ENCODE assay signal across 27 cellular contexts in the genomic region with DNA sequence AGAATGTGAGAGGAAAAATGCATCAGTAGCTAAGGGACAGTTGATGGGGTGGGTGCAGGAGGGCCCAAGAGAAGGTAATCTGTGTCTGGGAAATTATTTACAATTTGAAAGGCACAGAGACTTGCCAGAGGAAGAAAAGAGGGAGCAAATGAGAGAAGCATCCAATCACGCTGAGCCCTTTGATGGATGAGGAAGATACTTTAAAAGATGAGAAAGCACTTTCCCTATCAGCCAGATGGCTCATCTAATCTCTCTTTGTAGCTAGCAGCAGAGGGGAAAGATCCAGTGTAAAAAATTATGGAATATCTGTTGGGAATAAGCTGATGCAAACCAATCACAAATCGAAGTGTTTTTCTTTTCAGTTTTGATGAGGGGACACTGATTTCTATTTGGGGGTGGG. TPM values are rescaled to one million over a fixed set of nuclear protein-coding genes. Genes with fewer than 3 reads are reported as not detected.
DNase-seq lines count a peak whose midpoint lies in the region; TF ChIP-seq lines count a peak whose summit lies in the region.
"Had no signal": no experiment of that assay in that cellular context is flagged by ENCODE, and none has a peak within 500 bp of the region (broad histone marks: within the 10 kb centered on the region; RNA-seq: fewer than 3 reads in every experiment).

No MANE protein-coding gene starts in this region.

- no peak for DNase-seq in activated naive CD4-positive, alpha-beta T cell treated with anti-CD3 and anti-CD28 coated beads for 36 hours
- no peak for DNase-seq in activated naive CD4-positive, alpha-beta T cell (lab: John Stamatoyannopoulos, UW)
- DNase-seq in SK-N-SH: peak; percentile 53
- DNase-seq in sigmoid colon: no peak
- DNase-seq in GM23248: no peak
- no peak for DNase-seq in inferior parietal cortex (ENCODE audit: extremely low spot score)
- DNase-seq: activated CD4-positive, alpha-beta T cell treated with anti-CD3 and anti-CD28 coated beads for 1 hour; activated CD8-positive, alpha-beta memory T cell treated with anti-CD3 and anti-CD28 coated beads for 24 hours; activated naive CD8-positive, alpha-beta T cell treated with anti-CD3 and anti-CD28 coated beads, Interleukin-2, amount 10 ng/mL, durations not matched to agents 7 days and 5 days; activated T-cell treated with anti-CD3 and anti-CD28 coated beads, Interleukin-2, amount 50 U/mL, for 48 hours; caudate nucleus; COR-L47; cortex of kidney; DND-41; foreskin keratinocyte; heart right ventricle; NCI-H2081; NCI-H446 treated with DMSO at 0.1 percent for 48 hours; pancreas; RPMI8226; stimulated activated CD4-positive, alpha-beta T cell treated with anti-CD3 and anti-CD28 coated beads, Interleukin-2, amount 100 ng/mL, for 24 hours; trophoblast cell had no signal

- no peaks in the 10 kb centered on the region for H3K9me3 Mint-ChIP-seq in activated naive CD4-positive, alpha-beta T cell treated with anti-CD3 and anti-CD28 coated beads for 36 hours
- H3K9me3 Mint-ChIP-seq: activated naive CD8-positive, alpha-beta T cell treated with anti-CD3 and anti-CD28 coated beads, Interleukin-2, amount 10 ng/mL, durations not matched to agents 7 days and 5 days; T-helper 1 cell treated with Interleukin-12 subunit alpha and Interleukin-12 subunit beta and Interleukin-4 antibody, amounts not matched to agents 30 μg/mL and 1 μg/mL, for 36 hours had no signal

- no peak overlapping the region for H3K9ac ChIP-seq in Loucy (ENCODE audit: low read depth, low read length, poor library complexity, severe bottlenecking)
- H3K9ac ChIP-seq in SK-N-SH: no peak overlapping the region
- no peak overlapping the region for H3K9ac ChIP-seq in GM23248
- H3K9ac ChIP-seq: BLaER1 had no signal

- no peak for TF ChIP-seq EP300 in SK-N-SH (IDR thresholded peaks at IDR 0.05; ENCODE audit: borderline replicate concordance in 1 of 2, low read depth in 1 of 2, low read length in 1 of 2)
- no peak for TF ChIP-seq EP300 in sigmoid colon (IDR thresholded peaks at IDR 0.05)

- TF ChIP-seq CTCF in Loucy (conservative IDR thresholded peaks at IDR 0.05; ENCODE audit: low read length) (no peak), SK-N-SH (IDR thresholded peaks at IDR 0.05) (no peak), sigmoid colon (IDR thresholded peaks at IDR 0.05) (no peak)

- H4K20me1 ChIP-seq in Loucy (ENCODE audit: insufficient read depth, low read length, poor library complexity, severe bottlenecking): no peaks in the 10 kb centered on the region
- H4K20me1 ChIP-seq in SK-N-SH (ENCODE audit: insufficient read depth): no peaks in the 10 kb centered on the region
- no peaks in the 10 kb centered on the region for H4K20me1 ChIP-seq in GM23248 (ENCODE audit: insufficient read depth)
- H4K20me1 ChIP-seq: BLaER1 had no signal

- TF ChIP-seq RAD21 in SK-N-SH (IDR thresholded peaks at IDR 0.05; ENCODE audit: low read length): no peak

- H2AFZ ChIP-seq in Loucy (ENCODE audit: low read length) (0 out of 2 replicates have a peak overlapping the region, but pooled peaks have one; percentile 1), SK-N-SH (ENCODE audit: low read depth) (no peak overlapping the region), GM23248 (no peak overlapping the region)

- H3K4me3 Mint-ChIP-seq in activated naive CD4-positive, alpha-beta T cell treated with anti-CD3 and anti-CD28 coated beads for 36 hours: peak overlapping the region; percentile 2
- H3K4me3 Mint-ChIP-seq: activated naive CD8-positive, alpha-beta T cell treated with anti-CD3 and anti-CD28 coated beads, Interleukin-2, amount 10 ng/mL, durations not matched to agents 7 days and 5 days; T-helper 1 cell treated with Interleukin-12 subunit alpha and Interleukin-12 subunit beta and Interleukin-4 antibody, amounts not matched to agents 30 μg/mL and 1 μg/mL, for 36 hours had no signal

- H3K9me3 ChIP-seq in Loucy (ENCODE audit: insufficient read depth, low read depth, low read length) (no peaks in the 10 kb centered on the region), SK-N-SH (no peaks in the 10 kb centered on the region), sigmoid colon (no peaks in the 10 kb centered on the region), GM23248 (ENCODE audit: low read depth) (no peaks in the 10 kb centered on the region)
- H3K9me3 ChIP-seq: BLaER1, esophagus muscularis mucosa, heart right ventricle, pancreas had no signal

- peaks cover 63% of the 10 kb centered on the region for H3K4me1 Mint-ChIP-seq in activated naive CD4-positive, alpha-beta T cell treated with anti-CD3 and anti-CD28 coated beads for 36 hours (ENCODE audit: low read depth)

- no peaks in the 10 kb centered on the region for H3F3A ChIP-seq in Loucy (ENCODE audit: low read depth)
- H3F3A ChIP-seq in SK-N-SH (replicated peaks; ENCODE audit: insufficient read depth): no peaks in the 10 kb centered on the region
- H3F3A ChIP-seq in GM23248 (ENCODE audit: insufficient read depth): peaks cover 4% of the 10 kb centered on the region; the same call in 1 of the 2 replicates

- H3K36me3 ChIP-seq in Loucy (ENCODE audit: insufficient read depth, low read length) (no peaks in the 10 kb centered on the region), SK-N-SH (replicated peaks in 1 of 2; ENCODE audit: control insufficient read depth in 1 of 2, insufficient read depth in 2 of 2, low read length in 1 of 2) (no peaks in the 10 kb centered on the region), sigmoid colon (no peaks in the 10 kb centered on the region), GM23248 (ENCODE audit: low read depth) (no peaks in the 10 kb centered on the region)
- H3K36me3 ChIP-seq: BLaER1, esophagus muscularis mucosa, heart right ventricle, pancreas had no signal

- no peak for TF ChIP-seq POLR2A in sigmoid colon (IDR thresholded peaks at IDR 0.05)

- peak overlapping the region; percentile 94 for H3K27ac Mint-ChIP-seq in activated naive CD4-positive, alpha-beta T cell treated with anti-CD3 and anti-CD28 coated beads for 36 hours
- H3K27ac Mint-ChIP-seq: activated naive CD8-positive, alpha-beta T cell treated with anti-CD3 and anti-CD28 coated beads, Interleukin-2, amount 10 ng/mL, durations not matched to agents 7 days and 5 days; T-helper 1 cell treated with Interleukin-12 subunit alpha and Interleukin-12 subunit beta and Interleukin-4 antibody, amounts not matched to agents 30 μg/mL and 1 μg/mL, for 36 hours had no signal

- peaks cover 50% of the 10 kb centered on the region for H3K4me1 ChIP-seq in Loucy (ENCODE audit: insufficient read depth, low read length, poor library complexity, severe bottlenecking)
- peaks cover 0 to 12% of the 10 kb centered on the region in 2 experiments; a peak in 2 of 4 replicates for H3K4me1 ChIP-seq in SK-N-SH (ENCODE audit: control insufficient read depth in 1 of 2, insufficient read depth in 2 of 2, low read depth in 1 of 2, low read length in 1 of 2)
- peaks cover 0 to 31% (median 25%) of the 10 kb centered on the region in 4 donors for H3K4me1 ChIP-seq in sigmoid colon
- H3K4me1 ChIP-seq in GM23248 (ENCODE audit: insufficient read depth): no peaks in the 10 kb centered on the region
- H3K4me1 ChIP-seq: pancreas had no signal

- no peaks in the 10 kb centered on the region for H3K79me2 ChIP-seq in Loucy (ENCODE audit: insufficient read depth, low read length)
- H3K79me2 ChIP-seq in SK-N-SH (ENCODE audit: insufficient read depth): no peaks in the 10 kb centered on the region
- H3K79me2 ChIP-seq in GM23248 (ENCODE audit: insufficient read depth): no peaks in the 10 kb centered on the region

- in situ Hi-C loops in GM23248 (cut with MboI): loop anchor here (10.0 kb wide), 1 partner anchor 170 kb away; no protein-coding TSS in a partner anchor

- CTCF ChIA-PET in activated naive CD4-positive, alpha-beta T cell treated with anti-CD3 and anti-CD28 coated beads for 36 hours (lab: Charles Lee): interaction anchor here (0.7 to 4.2 kb wide), 5 partner anchors 8 to 131 kb away, joined by 3 to 16 read pairs (median 4); a partner anchor contains a TSS
- CTCF ChIA-PET in SK-N-SH (lab: Yijun Ruan, JAX): interaction anchor here (0.6 to 1.7 kb wide), 4 partner anchors 9 to 165 kb away, joined by 3 to 5 read pairs (median 3); no protein-coding TSS in a partner anchor

- H3K36me3 Mint-ChIP-seq in activated naive CD4-positive, alpha-beta T cell treated with anti-CD3 and anti-CD28 coated beads for 36 hours (ENCODE audit: low read depth): peaks cover 2% of the 10 kb centered on the region
- H3K36me3 Mint-ChIP-seq: activated naive CD8-positive, alpha-beta T cell treated with anti-CD3 and anti-CD28 coated beads, Interleukin-2, amount 10 ng/mL, durations not matched to agents 7 days and 5 days had no signal

- H3K27me3 Mint-ChIP-seq in activated naive CD4-positive, alpha-beta T cell treated with anti-CD3 and anti-CD28 coated beads for 36 hours (ENCODE audit: low read depth): peaks cover 8% of the 10 kb centered on the region

- 0 out of 4 replicates have a peak overlapping the region, but pooled peaks of 1 of the 2 experiments have one; percentile 34 for H3K27ac ChIP-seq in SK-N-SH (ENCODE audit: low read depth in 2 of 2, low read length in 1 of 2)
- H3K27ac ChIP-seq in sigmoid colon: peak overlapping the region in 3 of 4 donors; percentile 37 to 58 (median 38)
- no peak overlapping the region for H3K27ac ChIP-seq in GM23248
- H3K27ac ChIP-seq: BLaER1, foreskin keratinocyte, heart right ventricle, pancreas had no signal

- H3K4me3 ChIP-seq in Loucy (ENCODE audit: low read length, poor library complexity, severe bottlenecking) (no peak overlapping the region), SK-N-SH (ENCODE audit: low read depth in 2 of 2, low read length in 1 of 2) (no peak overlapping the region), sigmoid colon (no peak overlapping the region), GM23248 (no peak overlapping the region)
- H3K4me3 ChIP-seq: BLaER1, esophagus muscularis mucosa, heart right ventricle, lung, pancreas had no signal

- H3K9me2 ChIP-seq in Loucy (replicated peaks; ENCODE audit: low read depth, low read length) (no peaks in the 10 kb centered on the region), SK-N-SH (no peaks in the 10 kb centered on the region), GM23248 (ENCODE audit: insufficient read depth) (no peaks in the 10 kb centered on the region)

- intact Hi-C loops in activated naive CD4-positive, alpha-beta T cell treated with anti-CD3 and anti-CD28 coated beads for 36 hours (cut with micrococcal nuclease): loop anchor here (1.0 kb wide), 6 partner anchors 8 to 420 kb away; a partner anchor contains a TSS
- intact Hi-C loops in sigmoid colon (cut with DNase I): no loop called here

- H3K27me3 ChIP-seq in Loucy (ENCODE audit: insufficient read depth, low read length, poor library complexity, severe bottlenecking) (no peaks in the 10 kb centered on the region), SK-N-SH (ENCODE audit: insufficient read depth) (no peaks in the 10 kb centered on the region), sigmoid colon (no peaks in the 10 kb centered on the region), GM23248 (replicated peaks; ENCODE audit: insufficient read depth) (no peaks in the 10 kb centered on the region)
- H3K27me3 ChIP-seq: BLaER1, esophagus muscularis mucosa, foreskin keratinocyte, heart right ventricle, pancreas had no signal

- 40% methylated on average over 2 of the region's 2 CpGs for WGBS in SK-N-SH (ENCODE audit: low lambda C conversion rate)
- 75 to 82% methylated on average over 2 of the region's 2 CpGs for WGBS in sigmoid colon, 2 donors
- WGBS in GM23248 (ENCODE audit: low coverage in 1 of 2, low lambda C conversion rate in 2 of 2, missing lambda C conversion rate in 2 of 2), 2 experiments: 45 to 60% methylated on average over 2 of the region's 2 CpGs

- POLR2A ChIA-PET in SK-N-SH (lab: Yijun Ruan, JAX): no interaction called here

- H3K4me2 ChIP-seq in Loucy (ENCODE audit: low read depth, low read length, poor library complexity, severe bottlenecking) (peak overlapping the region; percentile 48), SK-N-SH (no peak overlapping the region), GM23248 (ENCODE audit: unreplicated experiment) (no peak overlapping the region)

RNA-seq across cellular contexts. Expression of a gene that starts 57.0 kb away (rescaled TPM):
- 10 to 100 TPM; 31.3 to 31.5 TPM for total RNA-seq in activated naive CD4-positive, alpha-beta T cell treated with anti-CD3 and anti-CD28 coated beads for 36 hours
- 5.3 and 9.3 TPM in 2 replicates for polyA plus RNA-seq in SK-N-SH (2012; rRNA removed)
- polyA plus RNA-seq in SK-N-SH (2012; cell fraction: cytosol; rRNA removed): 4.7 and 4.9 TPM in 2 replicates
- polyA plus RNA-seq in SK-N-SH (2012; cell fraction: nucleus; rRNA removed): 4.2 and 7.3 TPM in 2 replicates
- total RNA-seq in sigmoid colon: 100 to 1,000 TPM in 1 of 4 donors, 10 to 100 TPM in 3; 76.7 to 110 (median 91.3) TPM
- 1 to 10 TPM; 2.4 to 7.4 (median 4.9) TPM for polyA plus RNA-seq in sigmoid colon
- total RNA-seq in GM23248 (2014; rRNA removed; shearing (Covaris generic)): 15.9 and 20.7 TPM in 2 replicates
- polyA plus RNA-seq in GM23248 (2016; fragmentation: Nextera tagmentation; extraction: Ambion mirVana): 6.8 and 7.1 TPM in 2 replicates
